Comparison of ENCODE assay signal across 34 cellular contexts in the genomic region with DNA sequence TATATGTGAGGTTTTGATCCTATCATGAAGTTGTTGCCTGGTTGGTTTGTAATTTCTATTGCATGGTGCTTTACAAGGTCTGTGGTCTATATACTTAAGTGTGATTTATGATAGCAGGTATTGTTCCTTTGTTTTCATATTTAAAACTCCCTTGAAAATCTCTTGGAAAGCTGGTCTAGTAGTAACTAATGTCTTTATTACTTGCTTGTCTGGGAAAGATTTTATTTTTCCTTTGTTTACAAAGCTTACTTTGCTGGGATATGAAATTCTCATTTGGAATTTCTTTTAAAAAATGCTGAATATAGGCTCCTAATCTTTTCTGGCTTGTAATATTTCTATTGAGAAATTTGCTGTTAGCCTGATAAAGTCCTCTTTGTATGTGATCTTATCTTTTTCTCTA.
"Had no signal": no experiment of that assay in that cellular context is flagged by ENCODE, and none has a peak within 500 bp of the region (broad histone marks: within the 10 kb centered on the region; RNA-seq: fewer than 3 reads in every experiment).

No MANE protein-coding gene starts in this region.

- H3K27me3 ChIP-seq: MG63 had no signal

- DNase-seq: Karpas-422, Kasumi-1, MG63, MM.1S, MV-4-11, NCI-H1048, NCI-H1092, NCI-H1092 treated with DMSO at 0.1 percent for 48 hours, NCI-H1105, NCI-H1105 treated with DMSO at 0.1 percent for 48 hours, NCI-H1417, NCI-H1417 treated with DMSO at 0.1 percent for 48 hours, NCI-H1436, NCI-H1436 treated with DMSO at 0.1 percent for 48 hours, NCI-H146, NCI-H1694, NCI-H1694 treated with DMSO at 0.1 percent for 48 hours, NCI-H187, NCI-H187 treated with DMSO at 0.1 percent for 48 hours, NCI-H1930, NCI-H2029, NCI-H2029 treated with DMSO at 0.1 percent for 48 hours, NCI-H2081, NCI-H2081 treated with DMSO at 0.1 percent for 48 hours, NCI-H2107, NCI-H2171, NCI-H2171 treated with DMSO at 0.1 percent for 48 hours, NCI-H2227 treated with DMSO at 0.1 percent for 48 hours, NCI-H226, NCI-H345, NCI-H446, NCI-H446 treated with DMSO at 0.1 percent for 48 hours, NCI-H510A had no signal

- H3K36me3 ChIP-seq: MG63 had no signal

- H3K9ac ChIP-seq: KMS-11 had no signal

- H3K27ac ChIP-seq: KMS-11 had no signal

- H3K4me3 ChIP-seq: MG63 had no signal

- H3K9me3 ChIP-seq: MG63 had no signal
